8 cellular contexts compared by ENCODE assay signal in genomic region chr1:118151312-118151937, GRCh38. TPM values are rescaled to one million over a fixed set of nuclear protein-coding genes. Genes with fewer than 3 reads are reported as not detected.
DNase-seq lines count a peak whose midpoint lies in the region; ATAC-seq, FAIRE-seq and TF ChIP-seq lines count a peak whose summit lies in the region.

No MANE protein-coding gene starts in this region.

- no peaks in the 10 kb centered on the region for H3K36me3 ChIP-seq in spleen

- no peaks in the 10 kb centered on the region for H3K4me1 ChIP-seq in spleen

- TF ChIP-seq POLR2A in spleen (IDR thresholded peaks at IDR 0.05), result no peak

- intact Hi-C loops in spleen (cut with DNase I; ENCODE audit: low total_unique reads), result loop anchor here (5.0 kb wide), 1 partner anchor 856 kb away; no protein-coding TSS in a partner anchor

- DNase-seq in GM12865 (ENCODE audit: low read depth), result peak; percentile 71
- peak; percentile 48 for DNase-seq in NCI-H345 treated with DMSO at 0.1 percent for 48 hours (lab: John Stamatoyannopoulos, UW; ENCODE audit: unreplicated experiment)
- peak; percentile 46 for DNase-seq in amniotic epithelial cell (ENCODE audit: low read depth)
- DNase-seq in hypothalamus (lab: John Stamatoyannopoulos, UW), result peak in 29 of 51 donors; percentile 0 to 51 (median 14)
- DNase-seq in spleen, result no peak

- H3K4me3 ChIP-seq in GM12865 (ENCODE audit: low read depth, low read length), result no peak overlapping the region
- H3K4me3 ChIP-seq in spleen, result no peak overlapping the region

- TF ChIP-seq CTCF in GM12865 (IDR thresholded peaks at IDR 0.05; ENCODE audit: insufficient read depth, low read depth, low read length, missing control alignments) (peak; percentile 74), spleen (IDR thresholded peaks at IDR 0.05 in 8 of 11, conservative IDR thresholded peaks at IDR 0.05 in 3 of 11) (peak in 10 of 11 experiments; percentile 18 to 72 (median 52))

- peak; percentile 95 for FAIRE-seq in A204.1 (lab: Jason Lieb, UNC)

- no peaks in the 10 kb centered on the region for H3K9me3 ChIP-seq in spleen

- 0 to 3% (median 1%) methylated on average over 6 of the region's 6 CpGs for WGBS in spleen, 5 donors

- no peak overlapping the region for H3K27ac ChIP-seq in spleen

- ATAC-seq in GM18870 (IDR thresholded peaks at IDR 0.05; ENCODE audit: unreplicated experiment) (no peak), HG03520 (IDR thresholded peaks at IDR 0.05; ENCODE audit: unreplicated experiment) (no peak)

- no peaks in the 10 kb centered on the region for H3K27me3 ChIP-seq in spleen (replicated peaks in 1 of 7)

RNA-seq across cellular contexts. Expression of gene SPAG17, which starts 33.6 kb away (rescaled TPM):
- total RNA-seq in spleen, result under 1 TPM in 4 of 7 donors, not detected in 3; 0.23 to 0.91 (median 0.53) TPM
- under 1 TPM in 1 of 3 donors, not detected in 2; under 0.01 TPM for polyA plus RNA-seq in spleen
